Comparison of ENCODE assay signal across 8 cellular contexts in genomic region chr19:9675358-9675901, GRCh38. TPM values are rescaled to one million over a fixed set of nuclear protein-coding genes. Genes with fewer than 3 reads are reported as not detected.
DNase-seq lines count a peak whose midpoint lies in the region; ATAC-seq, FAIRE-seq and TF ChIP-seq lines count a peak whose summit lies in the region.
"Not testable (repeated sequence)": the region's sequence is repeated elsewhere in the genome, so short reads cannot be mapped to it uniquely, and the experiment has no call there.

No MANE protein-coding gene starts in this region.

- peak overlapping the region; percentile 89 for H3K9ac ChIP-seq in endothelial cell of umbilical vein (replicated peaks; ENCODE audit: extremely low read depth, insufficient read depth, low read length)
- H3K9ac ChIP-seq in kidney (ENCODE audit: low read length in 2 of 2), result peak overlapping the region; percentile 57 to 94

- H3K9me1 ChIP-seq in endothelial cell of umbilical vein (replicated peaks; ENCODE audit: control insufficient read depth, extremely low read depth, insufficient read depth, low read length), result not testable (repeated sequence)

- ATAC-seq in HG03378 (IDR thresholded peaks at IDR 0.05; ENCODE audit: unreplicated experiment), result peak; percentile 28
- not testable (repeated sequence) for ATAC-seq in RWPE2 (ENCODE audit: low read depth)

- H3K27ac ChIP-seq in RWPE2 (ENCODE audit: poor library complexity, severe bottlenecking) (peak overlapping the region; percentile 91), endothelial cell of umbilical vein (ENCODE audit: insufficient read depth, low read depth, low read length) (peak overlapping the region; percentile 85), kidney (ENCODE audit: low read depth in 2 of 2, low read length in 2 of 2) (peak overlapping the region; percentile 95 to 98), osteoblast (ENCODE audit: low read depth, low read length) (peak overlapping the region; percentile 94), tibial artery (peak overlapping the region; percentile 91 to 93)

- intact Hi-C loops in endothelial cell of umbilical vein (cut with micrococcal nuclease), result loop anchor here (1.0 kb wide), 5 partner anchors 54 to 547 kb away; partner anchors contain the start of genes ZNF561 and ZNF846
- intact Hi-C loops in kidney (cut with DNase I), result loop anchor here (10.0 kb wide), 1 partner anchor 89 kb away; the partner anchor contains the start of gene ZNF846
- intact Hi-C loops in tibial artery (cut with DNase I; ENCODE audit: low total_unique reads), result loop anchor here (2.0 to 10.0 kb wide), 2 partner anchors 51 to 93 kb away; partner anchors contain the start of genes ZNF561 and ZNF846

- H3K36me3 Mint-ChIP-seq in activated naive CD8-positive, alpha-beta T cell treated with anti-CD3 and anti-CD28 coated beads for 36 hours, result peaks cover 51% of the 10 kb centered on the region

- CTCF ChIA-PET in endothelial cell of umbilical vein (lab: Charles Lee), result interaction anchor here (0.6 to 1.3 kb wide), 3 partner anchors 37 to 364 kb away, joined by 3 read pairs; partner anchors contain the start of gene ZNF846

- H3K4me2 ChIP-seq in endothelial cell of umbilical vein (ENCODE audit: insufficient read depth, low read length) (peak overlapping the region; percentile 7), osteoblast (ENCODE audit: insufficient read depth, low read length) (peak overlapping the region; percentile 84)

- H3K4me3 ChIP-seq in RWPE2 (ENCODE audit: severe bottlenecking), result peak overlapping the region; percentile 93
- H3K4me3 ChIP-seq in endothelial cell of umbilical vein (replicated peaks in 1 of 3; ENCODE audit: insufficient read depth in 1 of 3, low read depth in 1 of 3, low read length in 3 of 3), result peak overlapping the region; percentile 73 to 88 (median 74)
- peak overlapping the region; percentile 76 to 99 for H3K4me3 ChIP-seq in kidney (ENCODE audit: low read length in 2 of 2)
- H3K4me3 ChIP-seq in osteoblast (ENCODE audit: insufficient read depth, low read length), result peak overlapping the region; percentile 99
- peak overlapping the region; percentile 71 to 86 for H3K4me3 ChIP-seq in tibial artery

- peak overlapping the region; percentile 100 for H3K27ac Mint-ChIP-seq in activated naive CD8-positive, alpha-beta T cell treated with anti-CD3 and anti-CD28 coated beads for 36 hours

- H3K27me3 ChIP-seq in RWPE2 (ENCODE audit: insufficient read depth, poor library complexity, severe bottlenecking); endothelial cell of umbilical vein (ENCODE audit: control insufficient read depth in 2 of 2, insufficient read depth in 2 of 2, low read length in 2 of 2); osteoblast (ENCODE audit: insufficient read depth, low read length); tibial artery: not testable (repeated sequence)

- not testable (repeated sequence) for FAIRE-seq in endothelial cell of umbilical vein (lab: Jason Lieb, UNC); kidney (lab: Jason Lieb, UNC)

- TF ChIP-seq POLR2A in endothelial cell of umbilical vein (IDR thresholded peaks at IDR 0.05; ENCODE audit: low read depth, low read length), result not testable (repeated sequence)

- H3K4me1 Mint-ChIP-seq in activated naive CD8-positive, alpha-beta T cell treated with anti-CD3 and anti-CD28 coated beads for 36 hours, result peaks cover 16% of the 10 kb centered on the region

- H3K9me3 ChIP-seq in RWPE2 (ENCODE audit: severe bottlenecking), result peaks cover 20% of the 10 kb centered on the region
- H3K9me3 ChIP-seq in endothelial cell of umbilical vein (replicated peaks; ENCODE audit: control insufficient read depth, insufficient read depth, low read length); kidney (ENCODE audit: control insufficient read depth in 1 of 2, low read length in 2 of 2); osteoblast (ENCODE audit: low read depth, low read length): not testable (repeated sequence)
- peaks cover 0 to 24% (median 2%) of the 10 kb centered on the region in 3 donors for H3K9me3 ChIP-seq in tibial artery

- not testable (repeated sequence) for H4K20me1 ChIP-seq in endothelial cell of umbilical vein (replicated peaks; ENCODE audit: control insufficient read depth, extremely low read depth, insufficient read depth, low read length); osteoblast (ENCODE audit: insufficient read depth, low read length)

- POLR2A ChIA-PET in endothelial cell of umbilical vein (lab: Charles Lee), result not testable (repeated sequence)

- TF ChIP-seq CTCF in RWPE2 (IDR thresholded peaks at IDR 0.05; ENCODE audit: poor library complexity, severe bottlenecking); endothelial cell of umbilical vein (IDR thresholded peaks at IDR 0.05; ENCODE audit: extremely low read depth in 1 of 2, insufficient read depth in 1 of 2, low read depth in 1 of 2, low read length in 2 of 2); kidney (IDR thresholded peaks at IDR 0.05; ENCODE audit: borderline replicate concordance, extremely low read depth, insufficient read depth); osteoblast (IDR thresholded peaks at IDR 0.05; ENCODE audit: extremely low read depth, low read depth, low read length); tibial artery (IDR thresholded peaks at IDR 0.05): not testable (repeated sequence)

- H3K4me1 ChIP-seq in RWPE2 (ENCODE audit: insufficient read depth, poor library complexity, severe bottlenecking); endothelial cell of umbilical vein (ENCODE audit: control insufficient read depth, extremely low read depth, insufficient read depth, low read length); kidney (ENCODE audit: control insufficient read depth in 1 of 2, insufficient read depth in 1 of 2, low read depth in 1 of 2, low read length in 2 of 2); osteoblast (ENCODE audit: insufficient read depth, low read length); tibial artery: not testable (repeated sequence)

- DNase-seq in D341Med (ENCODE audit: low spot score), result peak; percentile 85
- DNase-seq in RWPE2 (ENCODE audit: low spot score); activated naive CD8-positive, alpha-beta T cell treated with anti-CD3 and anti-CD28 coated beads for 36 hours; endothelial cell of umbilical vein (ENCODE audit: low read depth, low spot score); kidney; osteoblast (ENCODE audit: insufficient read length, low spot score, missing footprints); tibial artery: not testable (repeated sequence)

- TSS peak; percentile 62 for BruUV-seq in endothelial cell of umbilical vein (replicated peaks; lab: Mats Ljungman, UMichigan)

- H3K4me3 Mint-ChIP-seq in activated naive CD8-positive, alpha-beta T cell treated with anti-CD3 and anti-CD28 coated beads for 36 hours, result peak overlapping the region; percentile 85

- H3K79me2 ChIP-seq in endothelial cell of umbilical vein (ENCODE audit: control insufficient read depth, insufficient read depth, low read length), result peaks cover 36% of the 10 kb centered on the region
- H3K79me2 ChIP-seq in osteoblast (ENCODE audit: insufficient read depth, low read length), result peaks cover 44% of the 10 kb centered on the region

- peaks cover 27% of the 10 kb centered on the region for H3K9me3 Mint-ChIP-seq in activated naive CD8-positive, alpha-beta T cell treated with anti-CD3 and anti-CD28 coated beads for 36 hours

- H3K27me3 Mint-ChIP-seq in activated naive CD8-positive, alpha-beta T cell treated with anti-CD3 and anti-CD28 coated beads for 36 hours, result not testable (repeated sequence)

- H2AFZ ChIP-seq in endothelial cell of umbilical vein (ENCODE audit: low read depth, low read length) (peak overlapping the region; percentile 80), osteoblast (ENCODE audit: low read length) (peak overlapping the region; percentile 99)

- dilution Hi-C loops in endothelial cell of umbilical vein (cut with MboI; ENCODE audit: extremely low pct_ligation_motif_present, low sequenced_read_pairs), result not testable (repeated sequence)

- H3K36me3 ChIP-seq in RWPE2 (ENCODE audit: low read depth) (peaks cover 36% of the 10 kb centered on the region), osteoblast (ENCODE audit: insufficient read depth, low read length) (peaks cover 13% of the 10 kb centered on the region), tibial artery (peaks cover 11 to 24% (median 23%) of the 10 kb centered on the region in 3 donors)
- not testable (repeated sequence) for H3K36me3 ChIP-seq in endothelial cell of umbilical vein (ENCODE audit: control insufficient read depth in 2 of 2, extremely low read depth in 1 of 2, insufficient read depth in 2 of 2, low read length in 2 of 2); kidney (ENCODE audit: control insufficient read depth in 1 of 2, insufficient read depth in 2 of 2, low read length in 2 of 2)

RNA-seq across cellular contexts. Expression of gene ZNF562, which starts 0.5 kb away (rescaled TPM):
- 10 to 100 TPM; 35.4 to 36.6 TPM for total RNA-seq in activated naive CD8-positive, alpha-beta T cell treated with anti-CD3 and anti-CD28 coated beads for 36 hours
- total RNA-seq in endothelial cell of umbilical vein, result 22.3 and 27.0 TPM in 2 replicates
- polyA plus RNA-seq in endothelial cell of umbilical vein, result 5.7 and 6.3 TPM in 2 replicates
- 5.5 and 6.3 TPM in 2 replicates for polyA plus RNA-seq in endothelial cell of umbilical vein (2011; cell fraction: cytosol; rRNA removed)
- polyA plus RNA-seq in endothelial cell of umbilical vein (2011; cell fraction: nucleus; rRNA removed), result 12.8 and 15.3 TPM in 2 replicates
- 10.2 and 12.7 TPM in 2 replicates for polyA plus RNA-seq in endothelial cell of umbilical vein (2012)
- 36.3 and 48.9 TPM in 2 replicates for polyA minus RNA-seq in endothelial cell of umbilical vein
- 13.0 TPM for polyA minus RNA-seq in endothelial cell of umbilical vein (2011; cell fraction: cytosol; rRNA and poly(A)+ RNA removed)
- 26.4 and 27.9 TPM in 2 replicates for polyA minus RNA-seq in endothelial cell of umbilical vein (2011; cell fraction: nucleus; rRNA and poly(A)+ RNA removed)
- total RNA-seq in kidney, result 37.6 TPM
- polyA plus RNA-seq in kidney (ENCODE audit: insufficient read depth, low read depth, low replicate concordance), result 4.9 TPM
- 32.1 and 33.3 TPM in 2 replicates for total RNA-seq in osteoblast

RNA-seq across cellular contexts. Expression of gene ZNF561, which starts 54.4 kb away (rescaled TPM):
- total RNA-seq in activated naive CD8-positive, alpha-beta T cell treated with anti-CD3 and anti-CD28 coated beads for 36 hours, result 10 to 100 TPM; 28.3 to 32.7 TPM
- 39.4 and 44.9 TPM in 2 replicates for total RNA-seq in endothelial cell of umbilical vein
- 22.8 and 23.7 TPM in 2 replicates for polyA plus RNA-seq in endothelial cell of umbilical vein
- 16.8 and 20.0 TPM in 2 replicates for polyA plus RNA-seq in endothelial cell of umbilical vein (2011; cell fraction: cytosol; rRNA removed)
- polyA plus RNA-seq in endothelial cell of umbilical vein (2011; cell fraction: nucleus; rRNA removed), result 50.3 and 70.7 TPM in 2 replicates
- polyA plus RNA-seq in endothelial cell of umbilical vein (2012), result 38.8 and 41.7 TPM in 2 replicates
- 67.6 and 97.1 TPM in 2 replicates for polyA minus RNA-seq in endothelial cell of umbilical vein
- 19.3 TPM for polyA minus RNA-seq in endothelial cell of umbilical vein (2011; cell fraction: cytosol; rRNA and poly(A)+ RNA removed)
- polyA minus RNA-seq in endothelial cell of umbilical vein (2011; cell fraction: nucleus; rRNA and poly(A)+ RNA removed), result 44.7 and 49.7 TPM in 2 replicates
- total RNA-seq in kidney, result 35.5 TPM
- 13.3 TPM for polyA plus RNA-seq in kidney (ENCODE audit: insufficient read depth, low read depth, low replicate concordance)
- total RNA-seq in osteoblast, result 44.2 and 45.2 TPM in 2 replicates
